10 cellular contexts compared by ENCODE assay signal in the genomic region with DNA sequence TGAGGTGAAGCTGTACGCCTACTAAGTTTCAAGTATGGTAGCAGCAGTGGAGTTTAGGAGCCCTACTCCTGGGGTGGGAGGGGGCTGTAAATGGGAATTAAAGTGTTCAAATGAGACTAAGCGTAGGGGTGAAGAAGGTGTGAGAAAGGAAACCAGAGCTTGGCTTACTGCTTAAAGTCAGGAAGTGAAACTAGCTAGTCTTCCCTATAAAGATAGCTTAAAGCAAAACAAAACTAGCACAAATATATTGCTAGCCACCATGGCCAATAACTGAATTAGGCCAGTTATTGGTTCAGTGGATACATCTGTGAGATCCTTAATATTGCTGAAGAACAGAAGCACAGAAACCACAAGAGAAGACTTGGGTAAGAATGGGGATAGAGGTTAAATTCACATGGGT.
A peak's percentile ranks its signal among the peaks of the same experiment; 100 is the strongest.
DNase-seq lines count a peak whose midpoint lies in the region; ATAC-seq lines count a peak whose summit lies in the region.
"Had no signal": no experiment of that assay in that cellular context is flagged by ENCODE, and none has a peak within 500 bp of the region (broad histone marks: within the 10 kb centered on the region; RNA-seq: fewer than 3 reads in every experiment).

No MANE protein-coding gene starts in this region.

- WGBS in trophoblast cell (ENCODE audit: extremely low coverage, insufficient coverage, insufficient read length), result no CpG with 5 or more reads among the region's 2 CpGs

- no peaks in the 10 kb centered on the region for H3K36me3 ChIP-seq in trophoblast cell (ENCODE audit: control insufficient read depth in 1 of 2, insufficient read depth in 2 of 2, low read length in 2 of 2)
- H3K36me3 ChIP-seq: breast epithelium had no signal

- peak overlapping the region; percentile 70 for H4K8ac ChIP-seq in trophoblast cell (ENCODE audit: low read depth, low read length)

- no peak overlapping the region for H4K12ac ChIP-seq in trophoblast cell (ENCODE audit: low read depth, low read length)

- peak overlapping the region; percentile 63 for H2AFZ ChIP-seq in trophoblast cell (ENCODE audit: insufficient read depth, low read length, poor library complexity)

- ATAC-seq in GM18909 (IDR thresholded peaks at IDR 0.05; ENCODE audit: poor library complexity, unreplicated experiment) (peak; percentile 96), GM21825 (IDR thresholded peaks at IDR 0.05; ENCODE audit: unreplicated experiment) (peak; percentile 89), HG03378 (IDR thresholded peaks at IDR 0.05; ENCODE audit: unreplicated experiment) (peak; percentile 96)

- H3K9ac ChIP-seq in trophoblast cell (ENCODE audit: low read length), result no peak overlapping the region
- H3K9ac ChIP-seq: SK-N-SH had no signal

- no peak overlapping the region for H3K18ac ChIP-seq in trophoblast cell (ENCODE audit: low read length)

- no peaks in the 10 kb centered on the region for H3K9me3 ChIP-seq in trophoblast cell (ENCODE audit: insufficient read depth, low read depth, low read length)
- H3K9me3 ChIP-seq: breast epithelium, SK-N-SH had no signal

- no peak overlapping the region for H3K27ac ChIP-seq in trophoblast cell (ENCODE audit: low read depth, low read length)
- H3K27ac ChIP-seq: breast epithelium had no signal

- H3K14ac ChIP-seq in trophoblast cell (ENCODE audit: low read length), result no peak overlapping the region

- no peak overlapping the region for H3K4me2 ChIP-seq in trophoblast cell (ENCODE audit: low read length)
- H3K4me2 ChIP-seq: SK-N-SH had no signal

- H2BK5ac ChIP-seq in trophoblast cell (ENCODE audit: low read depth, low read length, poor library complexity), result peak overlapping the region; percentile 21

- H3K27me3 ChIP-seq in trophoblast cell (ENCODE audit: insufficient read depth, low read length), result no peaks in the 10 kb centered on the region
- H3K27me3 ChIP-seq: breast epithelium had no signal

- no peak overlapping the region for H3K4me3 ChIP-seq in trophoblast cell (ENCODE audit: low read depth, low read length)
- H3K4me3 ChIP-seq: breast epithelium had no signal

- no peak overlapping the region for H2BK120ac ChIP-seq in trophoblast cell (ENCODE audit: insufficient read depth, low read length, poor library complexity)

- no peak overlapping the region for H3K4ac ChIP-seq in trophoblast cell (ENCODE audit: low read depth, low read length)

- no peaks in the 10 kb centered on the region for H3K4me1 ChIP-seq in trophoblast cell (ENCODE audit: control insufficient read depth in 1 of 2, insufficient read depth in 2 of 2, low read length in 2 of 2)
- H3K4me1 ChIP-seq: breast epithelium had no signal

- no peak overlapping the region for H3K23ac ChIP-seq in trophoblast cell (ENCODE audit: low read length)

- no peaks in the 10 kb centered on the region for H3K79me2 ChIP-seq in trophoblast cell (ENCODE audit: control insufficient read depth, insufficient read depth, low read length, poor library complexity)

- no peaks in the 10 kb centered on the region for H3K79me1 ChIP-seq in trophoblast cell (ENCODE audit: low read length)

- H2BK12ac ChIP-seq in trophoblast cell (ENCODE audit: low read length), result peak overlapping the region; percentile 31

- DNase-seq in trophoblast cell (no peak), DMS53 treated with DMSO at 0.1 percent for 48 hours (lab: John Stamatoyannopoulos, UW; ENCODE audit: unreplicated experiment) (no peak)
- no peak for DNase-seq in effector CD4-positive, alpha-beta T cell
- DNase-seq in activated CD4-positive, alpha-beta T cell treated with anti-CD3 and anti-CD28 coated beads for 4 hours, result no peak
- DNase-seq: DND-41, SK-N-SH had no signal

- H2AK5ac ChIP-seq in trophoblast cell (ENCODE audit: low read length), result no peak overlapping the region

- peak overlapping the region; percentile 55 for H4K91ac ChIP-seq in trophoblast cell (ENCODE audit: low read depth, low read length)
